20 cellular contexts compared by ENCODE assay signal in genomic region chr2:118134650-118135049, GRCh38.
"Had no signal": no experiment of that assay in that cellular context is flagged by ENCODE, and none has a peak within 500 bp of the region (broad histone marks: within the 10 kb centered on the region; RNA-seq: fewer than 3 reads in every experiment).

No MANE protein-coding gene starts in this region.

- H3K4me3 ChIP-seq: coronary artery, dorsolateral prefrontal cortex, esophagus squamous epithelium, gastrocnemius medialis, heart right ventricle, left lung, lower lobe of right lung had no signal

- H3K27me3 ChIP-seq: esophagus squamous epithelium, gastrocnemius medialis, left lung had no signal

- H3K9me3 Mint-ChIP-seq: naive B cell had no signal

- DNase-seq: dermis blood vessel endothelial cell; dorsolateral prefrontal cortex; effector CD4-positive, alpha-beta T cell; effector memory CD4-positive, alpha-beta T cell; esophagus squamous epithelium; foreskin fibroblast; foreskin melanocyte; gastrocnemius medialis; glutamatergic neuron; head of caudate nucleus; heart right ventricle; hippocampal formation; left cardiac atrium; left lung; left ventricle myocardium superior; lower lobe of right lung; mesenchymal stem cell; midbrain; naive B cell had no signal

- H3K9me3 ChIP-seq: esophagus squamous epithelium, gastrocnemius medialis, heart right ventricle, left lung, lower lobe of right lung had no signal

- H3K36me3 Mint-ChIP-seq: naive B cell had no signal

- H3K36me3 ChIP-seq: esophagus squamous epithelium, gastrocnemius medialis, heart right ventricle, left lung, lower lobe of right lung had no signal

- H3K4me3 Mint-ChIP-seq: naive B cell had no signal

- ATAC-seq: gastrocnemius medialis, heart right ventricle, left cardiac atrium, left lung, left ventricle myocardium superior, lower lobe of right lung had no signal

- H3K4me1 ChIP-seq: esophagus squamous epithelium, gastrocnemius medialis, heart right ventricle, left lung, lower lobe of right lung had no signal

- H3K27ac ChIP-seq: coronary artery, dorsolateral prefrontal cortex, esophagus squamous epithelium, gastrocnemius medialis, heart right ventricle, left lung, lower lobe of right lung had no signal

- H3K27ac Mint-ChIP-seq: naive B cell had no signal
